In genomic region chr18:49915352-49915751, GRCh38 we compare ENCODE assay signal across 2 cellular contexts.
TF ChIP-seq lines count a peak whose summit lies in the region.

No MANE protein-coding gene starts in this region.

TF ChIP-seq in GM23338, 12 proteins besides CTCF, POLR2A, EP300 and RAD21 (continued from another document):
- TF ChIP-seq JUNB (IDR thresholded peaks at IDR 0.05; ENCODE audit: unreplicated experiment): no peak

TF ChIP-seq in WTC11, 78 proteins besides CTCF, POLR2A, EP300 and RAD21 (continued from another document):
- TF ChIP-seq, protein P1, sequence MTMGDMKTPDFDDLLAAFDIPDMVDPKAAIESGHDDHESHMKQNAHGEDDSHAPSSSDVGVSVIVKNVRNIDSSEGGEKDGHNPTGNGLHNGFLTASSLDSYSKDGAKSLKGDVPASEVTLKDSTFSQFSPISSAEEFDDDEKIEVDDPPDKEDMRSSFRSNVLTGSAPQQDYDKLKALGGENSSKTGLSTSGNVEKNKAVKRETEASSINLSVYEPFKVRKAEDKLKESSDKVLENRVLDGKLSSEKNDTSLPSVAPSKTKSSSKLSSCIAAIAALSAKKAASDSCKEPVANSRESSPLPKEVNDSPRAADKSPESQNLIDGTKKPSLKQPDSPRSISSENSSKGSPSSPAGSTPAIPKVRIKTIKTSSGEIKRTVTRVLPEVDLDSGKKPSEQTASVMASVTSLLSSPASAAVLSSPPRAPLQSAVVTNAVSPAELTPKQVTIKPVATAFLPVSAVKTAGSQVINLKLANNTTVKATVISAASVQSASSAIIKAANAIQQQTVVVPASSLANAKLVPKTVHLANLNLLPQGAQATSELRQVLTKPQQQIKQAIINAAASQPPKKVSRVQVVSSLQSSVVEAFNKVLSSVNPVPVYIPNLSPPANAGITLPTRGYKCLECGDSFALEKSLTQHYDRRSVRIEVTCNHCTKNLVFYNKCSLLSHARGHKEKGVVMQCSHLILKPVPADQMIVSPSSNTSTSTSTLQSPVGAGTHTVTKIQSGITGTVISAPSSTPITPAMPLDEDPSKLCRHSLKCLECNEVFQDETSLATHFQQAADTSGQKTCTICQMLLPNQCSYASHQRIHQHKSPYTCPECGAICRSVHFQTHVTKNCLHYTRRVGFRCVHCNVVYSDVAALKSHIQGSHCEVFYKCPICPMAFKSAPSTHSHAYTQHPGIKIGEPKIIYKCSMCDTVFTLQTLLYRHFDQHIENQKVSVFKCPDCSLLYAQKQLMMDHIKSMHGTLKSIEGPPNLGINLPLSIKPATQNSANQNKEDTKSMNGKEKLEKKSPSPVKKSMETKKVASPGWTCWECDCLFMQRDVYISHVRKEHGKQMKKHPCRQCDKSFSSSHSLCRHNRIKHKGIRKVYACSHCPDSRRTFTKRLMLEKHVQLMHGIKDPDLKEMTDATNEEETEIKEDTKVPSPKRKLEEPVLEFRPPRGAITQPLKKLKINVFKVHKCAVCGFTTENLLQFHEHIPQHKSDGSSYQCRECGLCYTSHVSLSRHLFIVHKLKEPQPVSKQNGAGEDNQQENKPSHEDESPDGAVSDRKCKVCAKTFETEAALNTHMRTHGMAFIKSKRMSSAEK (CRISPR knock-in tag; IDR thresholded peaks at IDR 0.05; ENCODE audit: borderline replicate concordance): no peak
- TF ChIP-seq NFATC4 (CRISPR knock-in tag; IDR thresholded peaks at IDR 0.05): no peak
- TF ChIP-seq JUN (CRISPR knock-in tag; IDR thresholded peaks at IDR 0.05): no peak
- no peak for TF ChIP-seq PRDM15 (CRISPR knock-in tag; IDR thresholded peaks at IDR 0.05)
- TF ChIP-seq FOXK1 (CRISPR knock-in tag; IDR thresholded peaks at IDR 0.05): no peak
- no peak for TF ChIP-seq KAT7 (CRISPR knock-in tag; IDR thresholded peaks at IDR 0.05; ENCODE audit: borderline replicate concordance)
- TF ChIP-seq NR3C1 (CRISPR knock-in tag; conservative IDR thresholded peaks at IDR 0.05; ENCODE audit: low read depth): no peak
- TF ChIP-seq FOXP1 (CRISPR knock-in tag; IDR thresholded peaks at IDR 0.05; ENCODE audit: borderline replicate concordance): no peak
- TF ChIP-seq MAX (CRISPR knock-in tag; IDR thresholded peaks at IDR 0.05): no peak
- TF ChIP-seq ESRRA (CRISPR knock-in tag; IDR thresholded peaks at IDR 0.05; ENCODE audit: borderline replicate concordance): no peak
- TF ChIP-seq GABPB1 (CRISPR knock-in tag; IDR thresholded peaks at IDR 0.05): no peak
- TF ChIP-seq, protein P2, sequence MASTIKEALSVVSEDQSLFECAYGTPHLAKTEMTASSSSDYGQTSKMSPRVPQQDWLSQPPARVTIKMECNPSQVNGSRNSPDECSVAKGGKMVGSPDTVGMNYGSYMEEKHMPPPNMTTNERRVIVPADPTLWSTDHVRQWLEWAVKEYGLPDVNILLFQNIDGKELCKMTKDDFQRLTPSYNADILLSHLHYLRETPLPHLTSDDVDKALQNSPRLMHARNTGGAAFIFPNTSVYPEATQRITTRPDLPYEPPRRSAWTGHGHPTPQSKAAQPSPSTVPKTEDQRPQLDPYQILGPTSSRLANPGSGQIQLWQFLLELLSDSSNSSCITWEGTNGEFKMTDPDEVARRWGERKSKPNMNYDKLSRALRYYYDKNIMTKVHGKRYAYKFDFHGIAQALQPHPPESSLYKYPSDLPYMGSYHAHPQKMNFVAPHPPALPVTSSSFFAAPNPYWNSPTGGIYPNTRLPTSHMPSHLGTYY (CRISPR knock-in tag; IDR thresholded peaks at IDR 0.05): no peak
- no peak for TF ChIP-seq ZNF138 (CRISPR knock-in tag; conservative IDR thresholded peaks at IDR 0.05)
- TF ChIP-seq, protein P3, sequence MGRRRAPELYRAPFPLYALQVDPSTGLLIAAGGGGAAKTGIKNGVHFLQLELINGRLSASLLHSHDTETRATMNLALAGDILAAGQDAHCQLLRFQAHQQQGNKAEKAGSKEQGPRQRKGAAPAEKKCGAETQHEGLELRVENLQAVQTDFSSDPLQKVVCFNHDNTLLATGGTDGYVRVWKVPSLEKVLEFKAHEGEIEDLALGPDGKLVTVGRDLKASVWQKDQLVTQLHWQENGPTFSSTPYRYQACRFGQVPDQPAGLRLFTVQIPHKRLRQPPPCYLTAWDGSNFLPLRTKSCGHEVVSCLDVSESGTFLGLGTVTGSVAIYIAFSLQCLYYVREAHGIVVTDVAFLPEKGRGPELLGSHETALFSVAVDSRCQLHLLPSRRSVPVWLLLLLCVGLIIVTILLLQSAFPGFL (CRISPR knock-in tag; IDR thresholded peaks at IDR 0.05; ENCODE audit: borderline replicate concordance): no peak
- TF ChIP-seq, protein P4, sequence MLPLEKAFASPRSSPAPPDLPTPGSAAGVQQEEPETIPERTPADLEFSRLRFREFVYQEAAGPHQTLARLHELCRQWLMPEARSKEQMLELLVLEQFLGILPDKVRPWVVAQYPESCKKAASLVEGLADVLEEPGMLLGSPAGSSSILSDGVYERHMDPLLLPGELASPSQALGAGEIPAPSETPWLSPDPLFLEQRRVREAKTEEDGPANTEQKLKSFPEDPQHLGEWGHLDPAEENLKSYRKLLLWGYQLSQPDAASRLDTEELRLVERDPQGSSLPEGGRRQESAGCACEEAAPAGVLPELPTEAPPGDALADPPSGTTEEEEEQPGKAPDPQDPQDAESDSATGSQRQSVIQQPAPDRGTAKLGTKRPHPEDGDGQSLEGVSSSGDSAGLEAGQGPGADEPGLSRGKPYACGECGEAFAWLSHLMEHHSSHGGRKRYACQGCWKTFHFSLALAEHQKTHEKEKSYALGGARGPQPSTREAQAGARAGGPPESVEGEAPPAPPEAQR (CRISPR knock-in tag; IDR thresholded peaks at IDR 0.05): no peak
